In genomic region chr19:1122021-1122971, GRCh38 we compare ENCODE assay signal across 2 cellular contexts.
TF ChIP-seq lines count a peak whose summit lies in the region.

No MANE protein-coding gene starts in this region.

TF ChIP-seq in HEK293, 187 proteins besides CTCF, POLR2A, EP300 and RAD21:
- TF ChIP-seq ZFHX2 (tag by site-specific recombination; conservative IDR thresholded peaks at IDR 0.05) (peak; percentile 23; the same call in 1 of the 2 replicates), KLF17 (tag by site-specific recombination; IDR thresholded peaks at IDR 0.05) (no peak), ZNF394 (tag by site-specific recombination; IDR thresholded peaks at IDR 0.05; ENCODE audit: borderline replicate concordance) (no peak), PATZ1 (tag by site-specific recombination; IDR thresholded peaks at IDR 0.05) (0 out of 2 replicates have a peak, but pooled peaks have one; percentile 29), ZNF791 (tag by site-specific recombination; IDR thresholded peaks at IDR 0.05) (no peak), BCL11B (tag by site-specific recombination; IDR thresholded peaks at IDR 0.05; ENCODE audit: low read depth) (0 out of 2 replicates have a peak, but pooled peaks have one; percentile 23), EGR2 (tag by site-specific recombination; IDR thresholded peaks at IDR 0.05; ENCODE audit: low read depth) (peak; percentile 37; the same call in 1 of the 2 replicates)

TF ChIP-seq in GM12878, 131 proteins besides CTCF, POLR2A, EP300 and RAD21:
- TF ChIP-seq ZNF687 (IDR thresholded peaks at IDR 0.05) (no peak), MTA2 (IDR thresholded peaks at IDR 0.05; ENCODE audit: low read depth) (no peak), IKZF1 (conservative IDR thresholded peaks at IDR 0.05) (no peak), CUX1 (IDR thresholded peaks at IDR 0.05; ENCODE audit: insufficient replicate concordance, low read depth, low read length) (no peak), KLF5 (IDR thresholded peaks at IDR 0.05; ENCODE audit: partially characterized antibody) (no peak), IRF4 (IDR thresholded peaks at IDR 0.05; ENCODE audit: low read depth, low read length) (no peak), TARDBP (IDR thresholded peaks at IDR 0.05; ENCODE audit: borderline replicate concordance) (no peak), RFX5 (IDR thresholded peaks at IDR 0.05; ENCODE audit: low read depth, low read length) (no peak), REST (IDR thresholded peaks at IDR 0.05; ENCODE audit: low read depth, low read length) (no peak), MYB (IDR thresholded peaks at IDR 0.05; ENCODE audit: borderline replicate concordance, low read depth, low read length) (no peak), DPF2 (IDR thresholded peaks at IDR 0.05) (no peak), RUNX3 (IDR thresholded peaks at IDR 0.05; ENCODE audit: low read length) (no peak), SPI1 (IDR thresholded peaks at IDR 0.05; ENCODE audit: borderline replicate concordance, insufficient read depth, low read depth, low read length) (no peak), RB1 (IDR thresholded peaks at IDR 0.05; ENCODE audit: borderline replicate concordance) (no peak), ATF3 (IDR thresholded peaks at IDR 0.05; ENCODE audit: borderline replicate concordance, extremely low read depth, low read depth, low read length) (no peak), BHLHE40 (IDR thresholded peaks at IDR 0.05; ENCODE audit: borderline replicate concordance in 1 of 2, low read depth in 2 of 2, low read length in 1 of 2) (no peak), CREM (IDR thresholded peaks at IDR 0.05; ENCODE audit: low read depth) (no peak), PBX3 (IDR thresholded peaks at IDR 0.05; ENCODE audit: insufficient replicate concordance, low read depth, low read length) (no peak)
